In genomic region chr6:151279891-151280290, GRCh38 we compare ENCODE assay signal across 18 cellular contexts. TPM values are rescaled to one million over a fixed set of nuclear protein-coding genes. Genes with fewer than 3 reads are reported as not detected.
"Had no signal": no experiment of that assay in that cellular context is flagged by ENCODE, and none has a peak within 500 bp of the region (broad histone marks: within the 10 kb centered on the region; RNA-seq: fewer than 3 reads in every experiment).

No MANE protein-coding gene starts in this region.

- H3K4me1 ChIP-seq: suprapubic skin had no signal

- H2AFZ ChIP-seq: hepatocyte had no signal

- H3K4me3 ChIP-seq: hepatocyte, left ventricle myocardium inferior, lung, mucosa of descending colon, ovary, right atrium auricular region, spleen, suprapubic skin, thoracic aorta, tibial artery, uterus had no signal

- H3K4me2 ChIP-seq: hepatocyte had no signal

- H3K27me3 ChIP-seq: hepatocyte, ovary, right atrium auricular region, suprapubic skin, tibial artery, uterus had no signal

- H3K79me2 ChIP-seq: hepatocyte had no signal

- H3K36me3 ChIP-seq: left ventricle myocardium inferior, ovary, right atrium auricular region, spleen, suprapubic skin, thoracic aorta, tibial artery, uterus had no signal

- DNase-seq: islet precursor cell; left ventricle myocardium inferior; mesendoderm; midbrain; mucosa of descending colon; naive thymus-derived CD4-positive, alpha-beta T cell; ovary; small intestine; spleen; stimulated activated CD4-positive, alpha-beta T cell treated with anti-CD3 and anti-CD28 coated beads, Interleukin-4, amount 100 ng/mL, for 24 hours; stimulated activated naive CD4-positive, alpha-beta T cell; tibial artery; uterus had no signal

- H3K27ac ChIP-seq: hepatocyte, left ventricle myocardium inferior, ovary, right atrium auricular region, spleen, suprapubic skin, thoracic aorta, tibial artery had no signal

- H3K9me3 ChIP-seq: left ventricle myocardium inferior, mucosa of descending colon, ovary, right atrium auricular region, spleen, suprapubic skin, thoracic aorta, tibial artery, uterus had no signal

- FAIRE-seq: small intestine had no signal

RNA-seq across cellular contexts. Expression of gene AKAP12, which starts 40.1 kb away (rescaled TPM):
- polyA plus RNA-seq: naive thymus-derived CD4-positive, alpha-beta T cell had no signal
